In the genomic region with DNA sequence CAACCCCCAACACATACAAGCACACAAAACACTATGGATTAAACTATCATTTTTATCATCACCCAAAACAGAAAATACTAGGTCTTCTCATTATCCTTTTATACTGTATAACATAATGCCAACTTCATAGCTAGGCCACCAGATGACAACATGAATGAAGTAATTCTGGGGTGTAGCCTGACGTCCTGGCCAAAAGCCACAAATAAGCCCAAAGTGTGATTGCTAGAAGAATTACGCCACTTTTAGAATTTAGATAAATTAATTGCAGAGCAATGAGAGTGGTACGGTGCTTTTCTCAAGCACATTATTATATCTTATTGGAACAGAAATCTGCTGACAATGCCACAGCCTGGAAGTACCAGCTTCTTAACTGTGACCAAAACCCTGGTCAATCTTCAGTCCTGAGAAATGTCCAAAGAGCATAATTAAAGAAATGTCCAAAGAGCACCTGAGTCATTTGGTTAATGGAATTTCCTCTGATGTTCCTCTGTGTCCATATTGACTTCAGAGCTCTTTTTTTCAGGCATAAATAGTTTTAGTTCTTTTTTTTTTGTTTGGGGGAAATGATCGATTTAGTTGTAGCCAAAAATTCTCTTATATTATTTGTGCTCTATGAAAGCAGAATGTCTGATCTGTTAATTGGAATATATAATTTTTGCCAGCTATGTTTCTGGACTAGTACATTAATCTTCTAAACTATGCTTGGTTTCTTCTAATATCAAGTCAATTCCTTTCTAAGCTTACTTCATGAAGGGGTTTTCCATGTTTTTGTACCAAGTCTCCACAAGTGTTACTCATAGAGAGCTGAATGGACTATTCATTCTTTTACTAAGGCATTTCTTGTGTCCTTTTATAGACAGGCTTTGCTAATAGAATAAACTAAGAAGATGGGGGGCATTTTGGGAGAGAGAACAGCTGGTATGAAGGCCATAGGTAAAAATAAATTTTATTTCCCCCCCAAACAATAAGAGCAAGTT, we compare ENCODE assay signal across 2 cellular contexts.
A peak's percentile ranks its signal among the peaks of the same experiment; 100 is the strongest.
TF ChIP-seq lines count a peak whose summit lies in the region.

No MANE protein-coding gene starts in this region.

TF ChIP-seq in HepG2, 621 proteins besides CTCF, POLR2A, EP300 and RAD21:
- no peak for TF ChIP-seq HIVEP1 (CRISPR knock-in tag; IDR thresholded peaks at IDR 0.05)
- peak; percentile 62; the same call in 1 of the 2 replicates for TF ChIP-seq NFIC (IDR thresholded peaks at IDR 0.05; ENCODE audit: low read length)
- TF ChIP-seq MAFK (conservative IDR thresholded peaks at IDR 0.05 in 1 of 2, IDR thresholded peaks at IDR 0.05 in 1 of 2; ENCODE audit: low read length in 2 of 2), result peak in 1 of 2 experiments; percentile 17; a peak in 1 of 4 replicates
TF ChIP-seq in HepG2: peak in this region for 2.

TF ChIP-seq in WTC11, 78 proteins besides CTCF, POLR2A, EP300 and RAD21:
- no peak for TF ChIP-seq HMGA2 (CRISPR knock-in tag; IDR thresholded peaks at IDR 0.05)
- TF ChIP-seq NR1H2 (CRISPR knock-in tag; IDR thresholded peaks at IDR 0.05), result no peak
- no peak for TF ChIP-seq TEAD4 (CRISPR knock-in tag; IDR thresholded peaks at IDR 0.05)
- no peak for TF ChIP-seq AR (CRISPR knock-in tag; IDR thresholded peaks at IDR 0.05)
